Comparison of ENCODE assay signal across 20 cellular contexts in genomic region chr10:70254795-70255328, GRCh38. TPM values are rescaled to one million over a fixed set of nuclear protein-coding genes. Genes with fewer than 3 reads are reported as not detected.
DNase-seq lines count a peak whose midpoint lies in the region; ATAC-seq and TF ChIP-seq lines count a peak whose summit lies in the region.
"Had no signal": no experiment of that assay in that cellular context is flagged by ENCODE, and none has a peak within 500 bp of the region (broad histone marks: within the 10 kb centered on the region; RNA-seq: fewer than 3 reads in every experiment).

No MANE protein-coding gene starts in this region.

- H3K14ac ChIP-seq in mesenchymal stem cell (ENCODE audit: low read length in 2 of 2) = no peak overlapping the region

- H3K27ac Mint-ChIP-seq in activated CD4-positive, alpha-beta T cell treated with anti-CD3 and anti-CD28 coated beads, Interleukin-2, amount 10 ng/mL, durations not matched to agents 24 days and 14 days = no peak overlapping the region
- H3K27ac Mint-ChIP-seq in activated naive CD8-positive, alpha-beta T cell treated with anti-CD3 and anti-CD28 coated beads, Interleukin-2, amount 50 U/mL, for 24 hours = no peak overlapping the region
- H3K27ac Mint-ChIP-seq: WTC11 had no signal

- no peaks in the 10 kb centered on the region for H3K36me3 Mint-ChIP-seq in activated CD4-positive, alpha-beta T cell treated with anti-CD3 and anti-CD28 coated beads, Interleukin-2, amount 10 ng/mL, durations not matched to agents 24 days and 14 days (ENCODE audit: low read depth)
- H3K36me3 Mint-ChIP-seq in activated naive CD8-positive, alpha-beta T cell treated with anti-CD3 and anti-CD28 coated beads, Interleukin-2, amount 50 U/mL, for 24 hours (ENCODE audit: low read depth) = no peaks in the 10 kb centered on the region
- H3K36me3 Mint-ChIP-seq: WTC11 had no signal

- no peak for TF ChIP-seq POLR2A in testis (IDR thresholded peaks at IDR 0.05)

- H2AK5ac ChIP-seq in mesenchymal stem cell (ENCODE audit: low read length, severe bottlenecking) = no peak overlapping the region

- H2BK5ac ChIP-seq in mesenchymal stem cell (ENCODE audit: low read depth, low read length, poor library complexity, severe bottlenecking) = no peak overlapping the region

- ATAC-seq in activated naive CD8-positive, alpha-beta T cell treated with anti-CD3 and anti-CD28 coated beads, Interleukin-2, amount 50 U/mL, for 24 hours = peak; percentile 4
- no peak for ATAC-seq in GM18511 (IDR thresholded peaks at IDR 0.05; ENCODE audit: unreplicated experiment)

- no peak overlapping the region for H2BK120ac ChIP-seq in mesenchymal stem cell (ENCODE audit: low read depth, low read length)

- H3K36me3 ChIP-seq in mesenchymal stem cell (ENCODE audit: control insufficient read depth in 1 of 2, insufficient read depth in 2 of 2, low read depth in 1 of 2, low read length in 2 of 2) = no peaks in the 10 kb centered on the region
- H3K36me3 ChIP-seq in testis (ENCODE audit: low read depth, missing control alignments) = no peaks in the 10 kb centered on the region
- H3K36me3 ChIP-seq: BLaER1, pancreas had no signal

- H2BK12ac ChIP-seq in mesenchymal stem cell (ENCODE audit: low read length in 2 of 2) = no peak overlapping the region

- H2BK15ac ChIP-seq in mesenchymal stem cell (ENCODE audit: low read depth, poor library complexity, severe bottlenecking) = peak overlapping the region; percentile 17

- H3K4me1 Mint-ChIP-seq in activated CD4-positive, alpha-beta T cell treated with anti-CD3 and anti-CD28 coated beads, Interleukin-2, amount 10 ng/mL, durations not matched to agents 24 days and 14 days = peaks cover 8% of the 10 kb centered on the region
- H3K4me1 Mint-ChIP-seq in activated naive CD8-positive, alpha-beta T cell treated with anti-CD3 and anti-CD28 coated beads, Interleukin-2, amount 50 U/mL, for 24 hours = peaks cover 13% of the 10 kb centered on the region

- no peak overlapping the region for H4K91ac ChIP-seq in mesenchymal stem cell (ENCODE audit: low read length)

- H3K27ac ChIP-seq in mesenchymal stem cell (ENCODE audit: low read length, poor library complexity, severe bottlenecking) = no peak overlapping the region
- peak overlapping the region; percentile 80 for H3K27ac ChIP-seq in testis
- H3K27ac ChIP-seq: BLaER1, body of pancreas, pancreas had no signal

- no peak overlapping the region for H3K23ac ChIP-seq in mesenchymal stem cell (ENCODE audit: low read length in 2 of 2)

- H3K4me1 ChIP-seq in mesenchymal stem cell (ENCODE audit: control insufficient read depth, insufficient read depth, low read depth, low read length) (peaks cover 9% of the 10 kb centered on the region), testis (peaks cover 36% of the 10 kb centered on the region)
- H3K4me1 ChIP-seq: BLaER1, pancreas had no signal

- H3K9me3 ChIP-seq in mesenchymal stem cell (ENCODE audit: control insufficient read depth, low read length) (peaks cover 29% of the 10 kb centered on the region), testis (no peaks in the 10 kb centered on the region)
- H3K9me3 ChIP-seq: body of pancreas, pancreas had no signal

- no peak overlapping the region for H3K9ac ChIP-seq in mesenchymal stem cell (ENCODE audit: low read length)
- H3K9ac ChIP-seq: BLaER1 had no signal

- H3K4ac ChIP-seq in mesenchymal stem cell (ENCODE audit: low read depth in 1 of 2, low read length in 2 of 2) = no peak overlapping the region

- no peak overlapping the region for H3K18ac ChIP-seq in mesenchymal stem cell (ENCODE audit: low read depth in 1 of 2, low read length in 2 of 2)

- no peak for TF ChIP-seq CTCF in testis (IDR thresholded peaks at IDR 0.05)

- H3K79me1 ChIP-seq in mesenchymal stem cell (replicated peaks; ENCODE audit: low read length, poor library complexity, severe bottlenecking) = no peaks in the 10 kb centered on the region

- whole genome bisulfite sequencing in mesenchymal stem cell = 95% methylated on average over 39 of the region's 40 CpGs
- WGBS in testis, 2 donors = 49 to 62% methylated on average over 4 to 37 of the region's 40 CpGs

- H3K4me2 ChIP-seq in mesenchymal stem cell (ENCODE audit: low read length, poor library complexity, severe bottlenecking) = no peak overlapping the region
- H3K4me2 ChIP-seq: BLaER1 had no signal

- no peak for DNase-seq in activated CD4-positive, alpha-beta T cell treated with anti-CD3 and anti-CD28 coated beads, Interleukin-2, amount 10 ng/mL, durations not matched to agents 24 days and 14 days
- DNase-seq in activated CD4-positive, alpha-beta T cell treated with anti-CD3 and anti-CD28 coated beads for 1 hour = no peak
- DNase-seq in activated naive CD8-positive, alpha-beta T cell treated with anti-CD3 and anti-CD28 coated beads, Interleukin-2, amount 50 U/mL, for 24 hours = no peak
- DNase-seq in mesenchymal stem cell (no peak), testis (no peak), RPMI8226 (no peak), SKM-1 treated with dmso at 0.1 percent for 144 hours (lab: John Stamatoyannopoulos, UW; ENCODE audit: unreplicated experiment) (no peak)
- DNase-seq: 8988T; activated naive CD4-positive, alpha-beta T cell; NCI-H1105 treated with DMSO at 0.1 percent for 48 hours; NCI-H2171 treated with DMSO at 0.1 percent for 48 hours; NCI-H82; stimulated activated CD4-positive, alpha-beta T cell treated with anti-CD3 and anti-CD28 coated beads, Interleukin-4, amount 100 ng/mL, for 24 hours had no signal

- H3K4me3 ChIP-seq in mesenchymal stem cell (ENCODE audit: insufficient read depth in 1 of 2, low read depth in 1 of 2, low read length in 2 of 2) (no peak overlapping the region), testis (peak overlapping the region; percentile 36 to 52)
- H3K4me3 ChIP-seq: BLaER1, body of pancreas had no signal

- H3K4me3 Mint-ChIP-seq in activated CD4-positive, alpha-beta T cell treated with anti-CD3 and anti-CD28 coated beads, Interleukin-2, amount 10 ng/mL, durations not matched to agents 24 days and 14 days = peak overlapping the region; percentile 63
- H3K4me3 Mint-ChIP-seq in activated naive CD8-positive, alpha-beta T cell treated with anti-CD3 and anti-CD28 coated beads, Interleukin-2, amount 50 U/mL, for 24 hours = no peak overlapping the region
- H3K4me3 Mint-ChIP-seq: WTC11 had no signal

- peaks cover 49% of the 10 kb centered on the region for H3K27me3 Mint-ChIP-seq in activated CD4-positive, alpha-beta T cell treated with anti-CD3 and anti-CD28 coated beads, Interleukin-2, amount 10 ng/mL, durations not matched to agents 24 days and 14 days
- H3K27me3 Mint-ChIP-seq in activated naive CD8-positive, alpha-beta T cell treated with anti-CD3 and anti-CD28 coated beads, Interleukin-2, amount 50 U/mL, for 24 hours = peaks cover 40% of the 10 kb centered on the region

- H2AFZ ChIP-seq in mesenchymal stem cell (ENCODE audit: low read depth, low read length) = no peak overlapping the region

- H3K9me3 Mint-ChIP-seq in activated CD4-positive, alpha-beta T cell treated with anti-CD3 and anti-CD28 coated beads, Interleukin-2, amount 10 ng/mL, durations not matched to agents 24 days and 14 days = no peaks in the 10 kb centered on the region
- no peaks in the 10 kb centered on the region for H3K9me3 Mint-ChIP-seq in activated naive CD8-positive, alpha-beta T cell treated with anti-CD3 and anti-CD28 coated beads, Interleukin-2, amount 50 U/mL, for 24 hours

- H4K8ac ChIP-seq in mesenchymal stem cell (ENCODE audit: low read length) = no peak overlapping the region

- H3K27me3 ChIP-seq in mesenchymal stem cell (ENCODE audit: control insufficient read depth in 1 of 2, insufficient read depth in 1 of 2, low read length in 2 of 2) = peaks cover 14 to 91% of the 10 kb centered on the region in 2 experiments
- H3K27me3 ChIP-seq in testis = no peaks in the 10 kb centered on the region
- H3K27me3 ChIP-seq: BLaER1, body of pancreas had no signal

- intact Hi-C loops in activated CD4-positive, alpha-beta T cell treated with anti-CD3 and anti-CD28 coated beads, Interleukin-2, amount 10 ng/mL, durations not matched to agents 24 days and 14 days (cut with micrococcal nuclease) = no loop called here
- intact Hi-C loops in testis (cut with DNase I; ENCODE audit: low total_unique reads) = no loop called here

RNA-seq across cellular contexts. Expression of gene PPA1, which starts 21.6 kb away (rescaled TPM):
- total RNA-seq in activated CD4-positive, alpha-beta T cell treated with anti-CD3 and anti-CD28 coated beads, Interleukin-2, amount 10 ng/mL, durations not matched to agents 24 days and 14 days = 413 and 424 TPM in 2 replicates
- 144 TPM for polyA plus RNA-seq in mesenchymal stem cell (2013, experiment 1 of 2)
- polyA plus RNA-seq in mesenchymal stem cell (2013, experiment 2 of 2) = 153 TPM
- total RNA-seq in testis = 100 to 1,000 TPM; 110 to 136 TPM
- polyA plus RNA-seq in testis (ENCODE audit: insufficient read depth, low read depth, low replicate concordance) = 143 TPM

RNA-seq across cellular contexts. Expression of gene NPFFR1, which starts 28.9 kb away (rescaled TPM):
- total RNA-seq in activated CD4-positive, alpha-beta T cell treated with anti-CD3 and anti-CD28 coated beads, Interleukin-2, amount 10 ng/mL, durations not matched to agents 24 days and 14 days = not detected in 2 replicates
- polyA plus RNA-seq in mesenchymal stem cell (2013, experiment 1 of 2) = under 0.01 TPM
- under 0.01 TPM for polyA plus RNA-seq in mesenchymal stem cell (2013, experiment 2 of 2)
- 1 to 10 TPM; 2.8 to 6.6 TPM for total RNA-seq in testis
- 2.6 TPM for polyA plus RNA-seq in testis (ENCODE audit: insufficient read depth, low read depth, low replicate concordance)
- total RNA-seq: body of pancreas, LHCN-M2 had no signal
- polyA plus RNA-seq: liver had no signal

Comparison
In these comparisons a context has a peak if more than half of its experiments do, and no peak if none do; other contexts are left out.
1. H3K4me3 ChIP-seq: peak in testis (2 of 2); none in mesenchymal stem cell (0 of 2).